In the genomic region with DNA sequence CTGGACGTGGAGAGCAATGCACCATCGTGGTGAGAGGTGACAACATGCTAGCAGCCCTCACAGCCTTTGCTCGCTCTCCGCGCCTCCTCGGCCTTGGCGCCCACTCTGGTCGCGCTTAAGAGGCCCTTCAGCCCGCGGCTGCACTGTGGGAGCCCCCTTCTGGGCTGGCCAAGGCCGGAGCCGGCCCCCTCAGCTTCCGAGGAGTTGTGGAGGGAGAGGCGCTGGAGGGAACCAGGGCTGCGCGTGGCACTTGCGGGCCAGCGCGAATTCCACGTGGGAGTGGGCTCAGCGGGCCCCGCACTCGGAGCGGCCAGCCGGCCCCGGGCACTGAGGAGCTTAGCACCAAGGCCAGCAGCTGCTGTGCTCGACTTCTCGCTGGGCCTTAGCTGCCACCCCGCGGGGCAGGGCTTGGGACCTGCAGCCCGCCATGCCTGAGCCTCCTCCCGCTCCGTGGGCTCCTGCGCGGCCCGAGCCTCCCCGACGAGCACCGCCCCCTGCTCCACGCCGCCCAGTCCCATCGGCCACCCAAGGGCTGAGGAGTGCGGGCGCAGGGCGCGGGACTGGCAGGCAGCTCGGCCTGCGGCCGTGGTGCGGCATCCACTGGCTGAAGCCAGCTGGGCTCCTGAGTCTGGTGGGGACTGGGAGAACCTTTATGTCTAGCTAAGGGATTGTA, we compare ENCODE assay signal across 23 cellular contexts. TPM values are rescaled to one million over a fixed set of nuclear protein-coding genes. Genes with fewer than 3 reads are reported as not detected.
"Had no signal": no experiment of that assay in that cellular context is flagged by ENCODE, and none has a peak within 500 bp of the region (broad histone marks: within the 10 kb centered on the region; RNA-seq: fewer than 3 reads in every experiment).

No MANE protein-coding gene starts in this region.

- H3K9ac ChIP-seq: KMS-11, SK-N-SH had no signal

- H3K9me3 ChIP-seq: SK-N-SH had no signal

- DNase-seq: IMR-90, Kasumi-1, MM.1S, NCI-H1092 treated with DMSO at 0.1 percent for 48 hours, NCI-H1436, NCI-H187, NCI-H2029, NCI-H2081 treated with DMSO at 0.1 percent for 48 hours, NCI-H2171, NCI-H226, NCI-H446, NCI-H510A, NCI-H524 treated with DMSO at 0.1 percent for 48 hours, NCI-H69, NCI-H774, SHP77, SK-N-SH, SW 1271 had no signal

- H3K27ac ChIP-seq: KMS-11, RWPE1 had no signal

RNA-seq across cellular contexts. Expression of gene GPX6, which starts 3.8 kb away (rescaled TPM):
- total RNA-seq: HT-29, IMR-90, M059J, SK-MEL-5 had no signal
- polyA plus RNA-seq: IMR-90, SK-N-SH had no signal

RNA-seq across cellular contexts. Expression of gene GPX5, which starts 13.9 kb away (rescaled TPM):
- total RNA-seq: HT-29, IMR-90, M059J, SK-MEL-5 had no signal
- polyA plus RNA-seq: IMR-90, SK-N-SH had no signal
